ENCODE assay signal across 1 cellular context in genomic region chr21:38847556-38847955, GRCh38.
TF ChIP-seq lines count a peak whose summit lies in the region.

No MANE protein-coding gene starts in this region.

TF ChIP-seq in IMR-90, 13 proteins besides CTCF, POLR2A, EP300 and RAD21:
- TF ChIP-seq CHD1 (IDR thresholded peaks at IDR 0.05; ENCODE audit: low read depth, low read length): no peak
- TF ChIP-seq RCOR1 (IDR thresholded peaks at IDR 0.05; ENCODE audit: insufficient replicate concordance, low read length): no peak
- TF ChIP-seq USF2 (IDR thresholded peaks at IDR 0.05; ENCODE audit: low read depth, low read length): no peak
- TF ChIP-seq ELK1 (IDR thresholded peaks at IDR 0.05; ENCODE audit: borderline replicate concordance, low read depth, low read length): no peak
- no peak for TF ChIP-seq BHLHE40 (IDR thresholded peaks at IDR 0.05; ENCODE audit: low read depth, low read length)
- no peak for TF ChIP-seq SMC3 (IDR thresholded peaks at IDR 0.05; ENCODE audit: low read depth, low read length)
